ENCODE assay signal across 20 cellular contexts in genomic region chr19:50349277-50350057, GRCh38. TPM values are rescaled to one million over a fixed set of nuclear protein-coding genes. Genes with fewer than 3 reads are reported as not detected.
DNase-seq lines count a peak whose midpoint lies in the region; ATAC-seq and TF ChIP-seq lines count a peak whose summit lies in the region.
"Had no signal": no experiment of that assay in that cellular context is flagged by ENCODE, and none has a peak within 500 bp of the region (broad histone marks: within the 10 kb centered on the region; RNA-seq: fewer than 3 reads in every experiment).

No MANE protein-coding gene starts in this region.

- no peak for ATAC-seq in activated T-cell treated with anti-CD3 and anti-CD28 coated beads, Interleukin-2, amount 50 U/mL, for 72 hours (replicated peaks in 1 of 2)
- 0 out of 3 replicates have a peak, but pooled peaks have one; percentile 12 for ATAC-seq in RWPE2 (ENCODE audit: low read depth)
- no peak for ATAC-seq in stimulated activated naive B cell treated with anti-CD40 and anti-IgM and Interleukin-4, amounts not matched to agents 10 μg/mL and 1 μg/mL and 100 μg/mL, for 72 hours (replicated peaks)
- no peak for ATAC-seq in GM18868 (IDR thresholded peaks at IDR 0.05; ENCODE audit: unreplicated experiment)
- ATAC-seq in GM21717 (IDR thresholded peaks at IDR 0.05; ENCODE audit: unreplicated experiment), result no peak
- ATAC-seq in GM19395 (IDR thresholded peaks at IDR 0.05; ENCODE audit: unreplicated experiment), result no peak
- ATAC-seq: heart left ventricle had no signal

- no peaks in the 10 kb centered on the region for H3K36me3 ChIP-seq in RWPE2 (ENCODE audit: low read depth)
- H3K36me3 ChIP-seq: heart left ventricle had no signal

- H3K9me3 ChIP-seq in RWPE2 (ENCODE audit: severe bottlenecking), result peaks cover 6% of the 10 kb centered on the region

- peaks cover 52% of the 10 kb centered on the region for H3K4me1 Mint-ChIP-seq in activated T-cell treated with anti-CD3 and anti-CD28 coated beads, Interleukin-2, amount 50 U/mL, for 72 hours (ENCODE audit: low read depth)
- peaks cover 35 to 70% of the 10 kb centered on the region in 2 donors for H3K4me1 Mint-ChIP-seq in stimulated activated naive B cell treated with anti-CD40 and anti-IgM and Interleukin-4, amounts not matched to agents 10 μg/mL and 1 μg/mL and 100 μg/mL, for 72 hours

- TF ChIP-seq CTCF in RWPE2 (IDR thresholded peaks at IDR 0.05; ENCODE audit: poor library complexity, severe bottlenecking), result peak; percentile 23

- no peaks in the 10 kb centered on the region for H3K27me3 Mint-ChIP-seq in activated T-cell treated with anti-CD3 and anti-CD28 coated beads, Interleukin-2, amount 50 U/mL, for 72 hours (ENCODE audit: low read depth)
- H3K27me3 Mint-ChIP-seq in stimulated activated naive B cell treated with anti-CD40 and anti-IgM and Interleukin-4, amounts not matched to agents 10 μg/mL and 1 μg/mL and 100 μg/mL, for 72 hours, result no peaks in the 10 kb centered on the region

- no peak overlapping the region for H3K27ac ChIP-seq in RWPE2 (ENCODE audit: poor library complexity, severe bottlenecking)
- H3K27ac ChIP-seq: SK-N-MC had no signal

- H3K36me3 Mint-ChIP-seq in activated T-cell treated with anti-CD3 and anti-CD28 coated beads, Interleukin-2, amount 50 U/mL, for 72 hours (ENCODE audit: insufficient read depth in 2 of 2), result peaks cover 5 to 9% of the 10 kb centered on the region in 2 donors
- H3K36me3 Mint-ChIP-seq in stimulated activated naive B cell treated with anti-CD40 and anti-IgM and Interleukin-4, amounts not matched to agents 10 μg/mL and 1 μg/mL and 100 μg/mL, for 72 hours, result peaks cover 10 to 16% of the 10 kb centered on the region in 2 donors
- H3K36me3 Mint-ChIP-seq: CD14-positive monocyte had no signal

- no peaks in the 10 kb centered on the region for H3K9me3 Mint-ChIP-seq in activated T-cell treated with anti-CD3 and anti-CD28 coated beads, Interleukin-2, amount 50 U/mL, for 72 hours
- no peaks in the 10 kb centered on the region for H3K9me3 Mint-ChIP-seq in stimulated activated naive B cell treated with anti-CD40 and anti-IgM and Interleukin-4, amounts not matched to agents 10 μg/mL and 1 μg/mL and 100 μg/mL, for 72 hours

- no peak for DNase-seq in activated T-cell treated with anti-CD3 and anti-CD28 coated beads, Interleukin-2, amount 50 U/mL, for 72 hours
- no peak for DNase-seq in activated T-cell treated with anti-CD3 and anti-CD28 coated beads, Interleukin-2, amount 50 U/mL, for 1 hour
- DNase-seq in RWPE2 (ENCODE audit: low spot score) (no peak), kidney glomerular epithelial cell (lab: John Stamatoyannopoulos, UW) (peak; percentile 48)
- no peak for DNase-seq in stimulated activated naive B cell treated with anti-CD40 and anti-IgM and Interleukin-4, amounts not matched to agents 10 μg/mL and 1 μg/mL and 100 μg/mL, for 72 hours
- DNase-seq: 8988T; activated CD4-positive, alpha-beta T cell treated with anti-CD3 and anti-CD28 coated beads for 48 hours; activated CD8-positive, alpha-beta memory T cell treated with anti-CD3 and anti-CD28 coated beads, Interleukin-2, amount 50 U/mL, for 48 hours; activated naive CD4-positive, alpha-beta T cell treated with anti-CD3 and anti-CD28 coated beads, Interleukin-2, amount 50 U/mL, for 16 hours; GOT3; heart left ventricle; NCI-H1694 treated with DMSO at 0.1 percent for 48 hours; NCI-H524; stimulated activated naive CD4-positive, alpha-beta T cell had no signal

- peak overlapping the region in 1 of 2 donors; percentile 12 for H3K4me3 Mint-ChIP-seq in activated T-cell treated with anti-CD3 and anti-CD28 coated beads, Interleukin-2, amount 50 U/mL, for 72 hours
- H3K4me3 Mint-ChIP-seq in stimulated activated naive B cell treated with anti-CD40 and anti-IgM and Interleukin-4, amounts not matched to agents 10 μg/mL and 1 μg/mL and 100 μg/mL, for 72 hours, result peak overlapping the region; percentile 4 to 39
- H3K4me3 Mint-ChIP-seq: CD14-positive monocyte had no signal

- no peak overlapping the region for H3K4me3 ChIP-seq in RWPE2 (ENCODE audit: severe bottlenecking)
- H3K4me3 ChIP-seq: dorsolateral prefrontal cortex, heart left ventricle, SK-N-MC had no signal

- H3K27me3 ChIP-seq in RWPE2 (ENCODE audit: insufficient read depth, poor library complexity, severe bottlenecking), result no peaks in the 10 kb centered on the region
- H3K27me3 ChIP-seq: dorsolateral prefrontal cortex, heart left ventricle had no signal

- H3K4me1 ChIP-seq in RWPE2 (ENCODE audit: insufficient read depth, poor library complexity, severe bottlenecking), result no peaks in the 10 kb centered on the region
- H3K4me1 ChIP-seq: heart left ventricle had no signal

- peak overlapping the region; percentile 31 for H3K27ac Mint-ChIP-seq in activated T-cell treated with anti-CD3 and anti-CD28 coated beads, Interleukin-2, amount 50 U/mL, for 72 hours
- H3K27ac Mint-ChIP-seq in stimulated activated naive B cell treated with anti-CD40 and anti-IgM and Interleukin-4, amounts not matched to agents 10 μg/mL and 1 μg/mL and 100 μg/mL, for 72 hours, result peak overlapping the region; percentile 73
- H3K27ac Mint-ChIP-seq: CD14-positive monocyte had no signal

RNA-seq across cellular contexts. Expression of gene NAPSA, which starts 16.0 kb away (rescaled TPM):
- total RNA-seq in activated T-cell treated with anti-CD3 and anti-CD28 coated beads, Interleukin-2, amount 50 U/mL, for 72 hours, result 10 to 100 TPM; 43.2 to 53.3 TPM

RNA-seq across cellular contexts. Expression of gene KCNC3, which starts 20.3 kb away (rescaled TPM):
- total RNA-seq in activated T-cell treated with anti-CD3 and anti-CD28 coated beads, Interleukin-2, amount 50 U/mL, for 72 hours, result 1 to 10 TPM; 5.2 to 8.3 TPM

RNA-seq across cellular contexts. Expression of gene NR1H2, which starts 26.8 kb away (rescaled TPM):
- 10 to 100 TPM; 68.2 to 80.1 TPM for total RNA-seq in activated T-cell treated with anti-CD3 and anti-CD28 coated beads, Interleukin-2, amount 50 U/mL, for 72 hours

RNA-seq across cellular contexts. Expression of gene POLD1, which starts 34.7 kb away (rescaled TPM):
- total RNA-seq in activated T-cell treated with anti-CD3 and anti-CD28 coated beads, Interleukin-2, amount 50 U/mL, for 72 hours, result 100 to 1,000 TPM; 133 to 162 TPM
